ENCODE assay signal across 14 cellular contexts in genomic region chr10:23521735-23522134, GRCh38.
"Had no signal": no experiment of that assay in that cellular context is flagged by ENCODE, and none has a peak within 500 bp of the region (broad histone marks: within the 10 kb centered on the region; RNA-seq: fewer than 3 reads in every experiment).

No MANE protein-coding gene starts in this region.

- H3K4me3 ChIP-seq: dorsolateral prefrontal cortex, heart left ventricle, mucosa of descending colon, sigmoid colon, skin epidermis had no signal

- H3K9me3 ChIP-seq: heart left ventricle, mucosa of descending colon, sigmoid colon had no signal

- H3K4me1 ChIP-seq: heart left ventricle, sigmoid colon had no signal

- H3K27ac ChIP-seq: dorsolateral prefrontal cortex, heart left ventricle, sigmoid colon, skin epidermis had no signal

- DNase-seq: cortex of kidney; dorsolateral prefrontal cortex; effector CD8-positive, alpha-beta T cell; foreskin melanocyte; heart left ventricle; hypothalamus; mammary epithelial cell; mucosa of descending colon; natural killer cell; posterior cingulate gyrus; sigmoid colon; stimulated activated CD4-positive, alpha-beta T cell treated with anti-CD3 and anti-CD28 coated beads, Interleukin-12 subunit alpha, Interleukin-12 subunit beta, amount 100 ng/mL, for 4 hours; stimulated activated naive CD4-positive, alpha-beta T cell treated with Interleukin-2 at 50 U/mL for 16 hours had no signal

- H3K36me3 ChIP-seq: heart left ventricle, sigmoid colon had no signal
